ENCODE assay signal across 8 cellular contexts in the genomic region with DNA sequence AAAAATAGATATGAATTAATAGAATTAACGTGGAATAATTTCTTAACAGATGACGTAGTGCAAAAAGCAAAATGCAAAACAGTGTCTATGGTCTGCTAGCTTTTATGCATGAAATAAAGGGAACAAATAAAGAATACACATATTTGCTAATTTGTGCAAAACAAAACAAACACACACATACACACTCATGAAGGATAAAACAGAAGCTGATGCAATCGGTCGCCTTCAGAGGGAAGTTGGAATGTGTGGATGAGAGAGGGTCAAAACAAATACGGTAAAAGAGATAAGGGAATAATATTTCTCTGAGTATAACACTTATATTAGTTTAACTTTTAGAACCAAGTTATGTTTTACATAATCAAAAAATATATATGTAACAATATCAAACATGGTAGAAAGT.
"Had no signal": no experiment of that assay in that cellular context is flagged by ENCODE, and none has a peak within 500 bp of the region (broad histone marks: within the 10 kb centered on the region; RNA-seq: fewer than 3 reads in every experiment).

No MANE protein-coding gene starts in this region.

- ATAC-seq: K562 had no signal

- H3K27ac Mint-ChIP-seq: IgD-negative memory B cell had no signal

- H3K9ac ChIP-seq: KMS-11 had no signal

- H3K4me2 ChIP-seq: KMS-11 had no signal

- H3K36me3 Mint-ChIP-seq: IgD-negative memory B cell had no signal

- H3K27me3 Mint-ChIP-seq: IgD-negative memory B cell had no signal

- FAIRE-seq: HTR-8/SVneo, K562 had no signal

- H3K27ac ChIP-seq: HL-60, KMS-11 had no signal

- DNase-seq: IMR-90, KBM-7, KG1 had no signal

- H3K4me3 ChIP-seq: K562 had no signal

- H3K4me3 Mint-ChIP-seq: IgD-negative memory B cell had no signal
